Comparison of ENCODE assay signal across 21 cellular contexts in the genomic region with DNA sequence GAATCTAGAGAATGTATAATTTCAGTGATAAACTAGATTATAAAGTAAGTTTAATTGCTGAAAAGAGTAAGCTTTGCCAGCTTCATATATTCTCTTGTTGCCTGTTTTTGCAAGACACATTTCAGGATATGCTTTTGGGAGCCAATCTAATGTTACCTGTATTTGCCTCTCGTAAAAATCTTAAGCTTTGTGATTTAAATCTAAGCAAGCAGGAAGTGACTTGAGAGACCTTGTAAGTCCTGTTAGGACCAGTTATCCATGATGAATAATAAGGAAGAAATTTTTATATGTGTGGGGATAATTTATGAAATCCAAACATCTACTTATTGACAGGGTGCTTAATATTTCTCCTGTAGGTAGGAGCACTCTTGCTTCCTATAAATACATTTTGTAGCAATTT.
"Had no signal": no experiment of that assay in that cellular context is flagged by ENCODE, and none has a peak within 500 bp of the region (broad histone marks: within the 10 kb centered on the region; RNA-seq: fewer than 3 reads in every experiment).

No MANE protein-coding gene starts in this region.

- H3K27me3 ChIP-seq: gastroesophageal sphincter, heart left ventricle, tibial artery had no signal

- H3K36me3 ChIP-seq: gastroesophageal sphincter, heart left ventricle, tibial artery had no signal

- H3K27ac ChIP-seq: gastroesophageal sphincter, heart left ventricle, psoas muscle, tibial artery had no signal

- H3K9me3 ChIP-seq: gastroesophageal sphincter, heart left ventricle, psoas muscle, tibial artery had no signal

- ATAC-seq: activated CD4-positive, CD25-positive, alpha-beta regulatory T cell treated with anti-CD3 and anti-CD28 coated beads, Interleukin-2, amount 50 U/mL, for 24 hours; activated CD8-positive, alpha-beta memory T cell treated with anti-CD3 and anti-CD28 coated beads, Interleukin-2, amount 10 ng/mL, durations not matched to agents 7 days and 5 days; activated CD8-positive, alpha-beta T cell treated with anti-CD3 and anti-CD28 coated beads for 36 hours; gastroesophageal sphincter; heart left ventricle; left lobe of liver; natural killer cell treated with Interleukin-12 subunit alpha and Interleukin-12 subunit beta and Interleukin-15 and Interleukin-18, amount 100 ng/mL, for 72 hours; psoas muscle; right cardiac atrium had no signal

- H3K4me3 ChIP-seq: gastroesophageal sphincter, heart left ventricle, psoas muscle, tibial artery had no signal

- DNase-seq: activated CD4-positive, alpha-beta T cell treated with anti-CD3 and anti-CD28 coated beads, Interleukin-2, amount 10 ng/mL, durations not matched to agents 7 days and 5 days; activated CD8-positive, alpha-beta memory T cell treated with anti-CD3 and anti-CD28 coated beads, Interleukin-2, amount 10 ng/mL, durations not matched to agents 7 days and 5 days; activated CD8-positive, alpha-beta T cell treated with anti-CD3 and anti-CD28 coated beads for 36 hours; activated effector memory CD4-positive, alpha-beta T cell treated with anti-CD3 and anti-CD28 coated beads, Interleukin-2, amount 50 U/mL, for 16 hours; activated naive CD4-positive, alpha-beta T cell treated with anti-CD3 and anti-CD28 coated beads, Interleukin-2, amount 10 ng/mL, durations not matched to agents 7 days and 5 days; activated T-cell treated with anti-CD3 and anti-CD28 coated beads for 4 hours; amygdala; caudate nucleus; effector CD4-positive, alpha-beta T cell; heart left ventricle; kidney; psoas muscle; right cardiac atrium; stimulated activated CD4-positive, alpha-beta T cell treated with anti-CD3 and anti-CD28 coated beads, Interleukin-12 subunit alpha, Interleukin-12 subunit beta, amount 100 ng/mL, for 4 hours; stimulated activated CD4-positive, alpha-beta T cell treated with anti-CD3 and anti-CD28 coated beads, Interleukin-4, amount 100 ng/mL, for 4 hours; T-helper 2 cell; tibial artery had no signal
